Comparison of ENCODE assay signal across 7 cellular contexts in genomic region chr16:31471875-31472558, GRCh38. TPM values are rescaled to one million over a fixed set of nuclear protein-coding genes. Genes with fewer than 3 reads are reported as not detected.
A peak's percentile ranks its signal among the peaks of the same experiment; 100 is the strongest.
DNase-seq lines count a peak whose midpoint lies in the region; ATAC-seq, FAIRE-seq and TF ChIP-seq lines count a peak whose summit lies in the region.

TSS of gene TGFB1I1 (plus strand) at chr16:31472152. CDS start at chr16:31472189, 37 bp downstream.

- no peaks in the 10 kb centered on the region for H3K79me2 ChIP-seq in HepG2 (ENCODE audit: insufficient read depth, low read length)

- intact Hi-C loops in dorsolateral prefrontal cortex (cut with DNase I): no loop called here
- intact Hi-C loops in HepG2 (cut with micrococcal nuclease; ENCODE audit: unreplicated experiment): no loop called here
- intact Hi-C loops in testis (cut with DNase I; ENCODE audit: low total_unique reads): no loop called here

- CTCF ChIA-PET in HepG2 (lab: Yijun Ruan, JAX; ENCODE audit: low intra/inter-chr PET ratio, low total read pairs): no interaction called here

- no peak for FAIRE-seq in HepG2 (lab: Jason Lieb, UNC)

- H4K20me1 ChIP-seq in HepG2 (ENCODE audit: insufficient read depth, low read length): no peaks in the 10 kb centered on the region

- 2% methylated on average over 36 of the region's 59 CpGs for WGBS in HepG2 (ENCODE audit: low lambda C conversion rate)
- 0 to 1% methylated on average over 30 to 52 of the region's 59 CpGs for WGBS in testis, 2 donors

- TF ChIP-seq EP300 in HepG2 (IDR thresholded peaks at IDR 0.05; ENCODE audit: low read depth in 2 of 2, low read length in 2 of 2): no peak
- TF ChIP-seq EP300 in HepG2 (CRISPR knock-in tag; IDR thresholded peaks at IDR 0.05; ENCODE audit: borderline replicate concordance): no peak

- peak; percentile 38; the same call in 2 of the 3 replicates for ATAC-seq in HepG2

- peak; percentile 68 for DNase-seq in GM10266 (ENCODE audit: extremely low spot score)
- DNase-seq in NT2/D1 (ENCODE audit: low read depth, low spot score): no peak
- peak in 1 of 10 donors; percentile 28 for DNase-seq in dorsolateral prefrontal cortex
- no peak for DNase-seq in HepG2 (ENCODE audit: low spot score)
- DNase-seq in testis: peak; percentile 49
- no peak for DNase-seq in NCI-H2029 treated with DMSO at 0.1 percent for 48 hours (lab: John Stamatoyannopoulos, UW)
- no peak for DNase-seq in NCI-H1930 (lab: John Stamatoyannopoulos, UW)

- no peak for TF ChIP-seq CTCF in GM10266 (IDR thresholded peaks at IDR 0.05; ENCODE audit: control insufficient read depth, insufficient read depth, low read depth, missing control alignments)
- no peak for TF ChIP-seq CTCF in dorsolateral prefrontal cortex (IDR thresholded peaks at IDR 0.05 in 54 of 56, conservative IDR thresholded peaks at IDR 0.05 in 2 of 56; ENCODE audit: low read depth in 1 of 56, partially characterized antibody in 56 of 56)
- no peak for TF ChIP-seq CTCF in HepG2 (CRISPR knock-in tag; IDR thresholded peaks at IDR 0.05)
- no peak for TF ChIP-seq CTCF in testis (IDR thresholded peaks at IDR 0.05)

- H3K4me3 ChIP-seq in NT2/D1 (ENCODE audit: insufficient read length, low read depth): peak within 1 kb of the TSS; percentile 59
- H3K4me3 ChIP-seq in dorsolateral prefrontal cortex: peak within 1 kb of the TSS; percentile 26 to 71 (median 52)
- peak within 1 kb of the TSS; percentile 61 to 74 (median 63) for H3K4me3 ChIP-seq in HepG2 (replicated peaks in 1 of 3; ENCODE audit: insufficient read depth in 1 of 3, low read depth in 2 of 3, low read length in 3 of 3)
- peak within 1 kb of the TSS; percentile 60 to 77 for H3K4me3 ChIP-seq in testis

- H3K27ac ChIP-seq in dorsolateral prefrontal cortex (peak within 1 kb of the TSS in 39 of 59 donors; percentile 0 to 84 (median 57)), HepG2 (ENCODE audit: extremely low read length, insufficient read depth, low read length) (no peak within 1 kb of the TSS), testis (peak within 1 kb of the TSS; percentile 90 to 95)

- no peak for TF ChIP-seq RAD21 in HepG2 (CRISPR knock-in tag; IDR thresholded peaks at IDR 0.05)

- H3K4me2 ChIP-seq in HepG2 (ENCODE audit: low read depth, low read length): peak within 1 kb of the TSS; percentile 82

- H3K36me3 ChIP-seq in NT2/D1 (ENCODE audit: insufficient read depth, insufficient read length, low read length) (peaks cover 32% of the 10 kb centered on the region), HepG2 (replicated peaks in 1 of 2; ENCODE audit: control insufficient read depth in 1 of 2, insufficient read depth in 2 of 2, low read length in 2 of 2) (peaks cover 0 to 5% of the 10 kb centered on the region in 2 experiments; a peak in 2 of 5 replicates), testis (ENCODE audit: low read depth, missing control alignments) (no peaks in the 10 kb centered on the region)

- H3K9me3 ChIP-seq in NT2/D1 (ENCODE audit: insufficient read depth, low read length): no peaks in the 10 kb centered on the region; the same call in 1 of the 2 replicates
- H3K9me3 ChIP-seq in HepG2 (ENCODE audit: low read length): no peaks in the 10 kb centered on the region
- H3K9me3 ChIP-seq in testis: no peaks in the 10 kb centered on the region

- no peak for TF ChIP-seq POLR2A in HepG2 (IDR thresholded peaks at IDR 0.05; ENCODE audit: insufficient read depth in 1 of 2, low read depth in 2 of 2, low read length in 2 of 2)
- no peak for TF ChIP-seq POLR2A in testis (IDR thresholded peaks at IDR 0.05)

- H3K4me1 ChIP-seq in NT2/D1 (ENCODE audit: insufficient read depth, insufficient read length) (peaks cover 12% of the 10 kb centered on the region), HepG2 (ENCODE audit: insufficient read depth, low read length) (peaks cover 46% of the 10 kb centered on the region), testis (peaks cover 21% of the 10 kb centered on the region)

- peaks cover 34% of the 10 kb centered on the region for H3K27me3 ChIP-seq in NT2/D1 (ENCODE audit: insufficient read depth, insufficient read length)
- peaks cover 0 to 40% (median 8%) of the 10 kb centered on the region in 45 donors for H3K27me3 ChIP-seq in dorsolateral prefrontal cortex
- H3K27me3 ChIP-seq in HepG2 (ENCODE audit: control insufficient read depth in 1 of 2, insufficient read depth in 2 of 2, low read length in 2 of 2): peaks cover 0 to 7% of the 10 kb centered on the region in 2 experiments; a peak in 1 of 5 replicates
- H3K27me3 ChIP-seq in testis: no peaks in the 10 kb centered on the region

- no TSS peak for BruUV-seq in HepG2 (replicated peaks; lab: Mats Ljungman, UMichigan)

- H3K9ac ChIP-seq in NT2/D1 (ENCODE audit: insufficient read length, low read depth): peak within 1 kb of the TSS; percentile 76
- H3K9ac ChIP-seq in HepG2 (ENCODE audit: insufficient read depth, low read depth, low read length): peak within 1 kb of the TSS; percentile 50; the same call in 1 of the 2 replicates

- POLR2A ChIA-PET in HepG2 (lab: Yijun Ruan, JAX): interaction anchor here (0.6 to 1.3 kb wide), 5 partner anchors 12 to 36 kb away, joined by 3 to 13 read pairs (median 3); partner anchors contain the start of genes ARMC5 and RUSF1

- peak within 1 kb of the TSS; percentile 30 for H2AFZ ChIP-seq in HepG2 (ENCODE audit: low read length)

- in situ Hi-C loops in HepG2 (cut with HindIII; ENCODE audit: extremely low pct_ligation_motif_present, low pct_unique_long_range_greater_than_20kb): no loop called here

TF ChIP-seq in HepG2, 621 proteins besides CTCF, POLR2A, EP300 and RAD21 (continues in another document):
- no peak for TF ChIP-seq MIXL1 (CRISPR knock-in tag; IDR thresholded peaks at IDR 0.05)
- peak; percentile 42; the same call in 1 of the 2 replicates for TF ChIP-seq ZNF687 (CRISPR knock-in tag; IDR thresholded peaks at IDR 0.05)
- TF ChIP-seq PRPF4 (IDR thresholded peaks at IDR 0.05; ENCODE audit: low read depth, low read length, poor library complexity, severe bottlenecking): no peak
- TF ChIP-seq AGO2 (optimal IDR thresholded peaks at IDR 0.05; ENCODE audit: low read depth, low read length): peak; percentile 27

RNA-seq across cellular contexts. Expression of gene TGFB1I1, which starts in this region (rescaled TPM):
- total RNA-seq in dorsolateral prefrontal cortex: 10 to 100 TPM in 12 of 120 experiments, 1 to 10 TPM in 108; 1.7 to 19.5 (median 4.9) TPM
- 0.52 and 0.80 TPM in 2 replicates for total RNA-seq in HepG2 (2016; rRNA removed; fragmentation: Illumina TruSeq; extraction: Trizol)
- 0.53 and 0.61 TPM in 2 replicates for total RNA-seq in HepG2 (2016; cell fraction: cytosol; rRNA removed; fragmentation: Illumina TruSeq; extraction: Trizol; ENCODE audit: low read depth)
- total RNA-seq in HepG2 (2016; cell fraction: insoluble cytoplasmic fraction; rRNA removed; fragmentation: Illumina TruSeq; extraction: Trizol): 0.31 and 0.87 TPM in 2 replicates
- 0.72 and 0.80 TPM in 2 replicates for total RNA-seq in HepG2 (2016; cell fraction: membrane; rRNA removed; fragmentation: Illumina TruSeq; extraction: Trizol)
- 0.84 and 0.97 TPM in 2 replicates for total RNA-seq in HepG2 (2016; cell fraction: nucleus; rRNA removed; fragmentation: Illumina TruSeq; extraction: Trizol)
- polyA plus RNA-seq in HepG2 (2011; rRNA removed): 2.9 TPM in 2 replicates
- polyA plus RNA-seq in HepG2 (2011; cell fraction: cytosol; rRNA removed): 2.2 and 2.6 TPM in 2 replicates
- 6.8 and 7.8 TPM in 2 replicates for polyA plus RNA-seq in HepG2 (2011; cell fraction: nucleus; rRNA removed)
- polyA plus RNA-seq in HepG2 (2012): 0.55 and 1.2 TPM in 2 replicates
- polyA plus RNA-seq in HepG2 (2016; cell fraction: cytosol; fragmentation: Illumina TruSeq; extraction: Trizol; ENCODE audit: low read depth): 1.5 and 2.0 TPM in 2 replicates
- 1.0 and 1.6 TPM in 2 replicates for polyA plus RNA-seq in HepG2 (2016; cell fraction: insoluble cytoplasmic fraction; fragmentation: Illumina TruSeq; extraction: Trizol; ENCODE audit: low read depth)
- 1.6 and 2.4 TPM in 2 replicates for polyA plus RNA-seq in HepG2 (2016; cell fraction: membrane; fragmentation: Illumina TruSeq; extraction: Trizol; ENCODE audit: low read depth)
- polyA plus RNA-seq in HepG2 (2016; cell fraction: nucleus; fragmentation: Illumina TruSeq; extraction: Trizol; ENCODE audit: insufficient read depth, low read depth): 1.2 and 2.2 TPM in 2 replicates
- polyA minus RNA-seq in HepG2 (2011; rRNA and poly(A)+ RNA removed; ENCODE audit: low replicate concordance): 1.8 and 12.1 TPM in 2 replicates
- polyA minus RNA-seq in HepG2 (2011; cell fraction: cytosol; rRNA and poly(A)+ RNA removed): 1.4 and 3.0 TPM in 2 replicates
- polyA minus RNA-seq in HepG2 (2011; cell fraction: nucleus; rRNA and poly(A)+ RNA removed): 1.2 and 3.4 TPM in 2 replicates
- total RNA-seq in testis: 10 to 100 TPM; 13.6 to 28.4 TPM
- polyA plus RNA-seq in testis (ENCODE audit: insufficient read depth, low read depth, low replicate concordance): 31.7 TPM

Comparison
In these comparisons a context has a peak if more than half of its experiments do, and no peak if none do; other contexts are left out.
1. DNase-seq: peak in GM10266 (single experiment) and testis (single experiment); none in NT2/D1 (single experiment), HepG2 (single experiment), NCI-H2029 treated with DMSO at 0.1 percent for 48 hours (single experiment) and NCI-H1930 (0 of 2).
2. Peak in every context shown above with its lines, with median percentiles within 50 percentile points of each other: H3K4me3 ChIP-seq.